Comparison of ENCODE assay signal across 16 cellular contexts in the genomic region with DNA sequence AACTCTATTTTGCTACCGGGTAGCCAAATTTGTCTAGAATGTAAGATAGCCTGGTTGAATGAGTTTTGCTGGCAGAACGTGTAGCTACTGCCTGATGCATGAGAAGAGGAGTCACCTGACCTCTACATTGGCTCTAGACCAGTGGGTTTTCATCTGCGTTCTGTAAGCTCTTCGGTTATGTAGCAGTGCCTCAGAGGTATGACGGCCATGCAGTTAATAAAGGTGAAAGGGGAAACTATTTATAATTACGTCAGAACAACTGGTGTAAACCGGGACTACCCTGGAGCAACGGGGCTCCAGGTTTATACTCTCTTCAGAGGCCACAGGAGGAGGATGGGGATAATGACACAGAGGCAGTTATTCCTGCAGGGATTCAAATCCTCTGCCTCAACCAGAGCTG.
DNase-seq lines count a peak whose midpoint lies in the region; ATAC-seq, FAIRE-seq and TF ChIP-seq lines count a peak whose summit lies in the region.
"Had no signal": no experiment of that assay in that cellular context is flagged by ENCODE, and none has a peak within 500 bp of the region (broad histone marks: within the 10 kb centered on the region; RNA-seq: fewer than 3 reads in every experiment).

No MANE protein-coding gene starts in this region.

- no peak overlapping the region for H3K9ac ChIP-seq in HCT116 (ENCODE audit: low read length)
- H3K9ac ChIP-seq in stomach smooth muscle (ENCODE audit: low read length in 2 of 2): no peak overlapping the region

- 51% methylated on average over 8 of the region's 8 CpGs for WGBS in esophagus muscularis mucosa
- 92% methylated on average over 8 of the region's 8 CpGs for WGBS in body of pancreas, 2 donors
- 85 to 94% (median 91%) methylated on average over 8 of the region's 8 CpGs for WGBS in small intestine, 3 donors

- no peak for ATAC-seq in HCT116
- no peak for ATAC-seq in body of pancreas
- ATAC-seq in GM21447 (IDR thresholded peaks at IDR 0.05; ENCODE audit: unreplicated experiment): no peak
- ATAC-seq: A549; CD8-positive, alpha-beta T cell; HepG2 had no signal

- no peaks in the 10 kb centered on the region for H4K20me1 ChIP-seq in HCT116 (ENCODE audit: insufficient read depth)

- POLR2A ChIA-PET in HCT116 (lab: Charles Lee): no interaction called here

- H3K27ac ChIP-seq in HCT116 (ENCODE audit: low read depth, low read length): no peak overlapping the region
- peak overlapping the region; percentile 37 to 51 (median 48) for H3K27ac ChIP-seq in esophagus muscularis mucosa (replicated peaks in 1 of 4)
- H3K27ac ChIP-seq in stomach smooth muscle (ENCODE audit: low read length): peak overlapping the region; percentile 73
- H3K27ac ChIP-seq in body of pancreas: peak overlapping the region in 1 of 4 donors; percentile 8
- peak overlapping the region in 1 of 2 donors; percentile 55 for H3K27ac ChIP-seq in small intestine (ENCODE audit: low read depth in 1 of 2, low read length in 1 of 2)
- H3K27ac ChIP-seq: A549 had no signal

- DNase-seq in HCT116 (ENCODE audit: low read depth, low spot score) (no peak), esophagus muscularis mucosa (ENCODE audit: extremely low spot score) (no peak), left kidney (ENCODE audit: low read depth, low spot score) (peak; percentile 14), body of pancreas (no peak), small intestine (no peak)
- DNase-seq: CD8-positive, alpha-beta T cell; COR-L47; DMS53; GF-D8; H7 had no signal

- TF ChIP-seq EP300 in esophagus muscularis mucosa (IDR thresholded peaks at IDR 0.05): no peak

- H3K36me3 ChIP-seq in HCT116 (ENCODE audit: control insufficient read depth in 1 of 2, insufficient read depth in 2 of 2, low read length in 2 of 2) (0 out of 4 replicates have a peak, but pooled peaks cover 0 to 4% of the 10 kb centered on the region in 2 experiments), esophagus muscularis mucosa (no peaks in the 10 kb centered on the region), stomach smooth muscle (ENCODE audit: control insufficient read depth in 2 of 2, insufficient read depth in 2 of 2, low read length in 2 of 2) (no peaks in the 10 kb centered on the region), body of pancreas (replicated peaks in 1 of 2; ENCODE audit: insufficient read depth in 1 of 2, low read depth in 2 of 2) (no peaks in the 10 kb centered on the region), small intestine (ENCODE audit: control insufficient read depth in 2 of 2, insufficient read depth in 2 of 2, low read length in 2 of 2) (no peaks in the 10 kb centered on the region)

- TF ChIP-seq POLR2A in HCT116 (IDR thresholded peaks at IDR 0.05; ENCODE audit: borderline replicate concordance, extremely low read depth, insufficient read depth, insufficient read length) (peak; percentile 70), esophagus muscularis mucosa (IDR thresholded peaks at IDR 0.05; ENCODE audit: low read depth) (no peak), body of pancreas (IDR thresholded peaks at IDR 0.05) (no peak)

- H3K79me2 ChIP-seq in HCT116 (ENCODE audit: insufficient read depth, low read length): no peaks in the 10 kb centered on the region

- no TSS peak for BruUV-seq in HCT116 (replicated peaks; lab: Mats Ljungman, UMichigan)

- H3K9me3 ChIP-seq in HCT116 (ENCODE audit: control insufficient read depth in 1 of 2, insufficient read depth in 1 of 2, low read depth in 1 of 2, low read length in 2 of 2): peaks cover 0 to 3% of the 10 kb centered on the region in 2 experiments; a peak in 1 of 4 replicates
- no peaks in the 10 kb centered on the region for H3K9me3 ChIP-seq in esophagus muscularis mucosa
- H3K9me3 ChIP-seq in stomach smooth muscle (ENCODE audit: control insufficient read depth in 2 of 2, low read length in 2 of 2): no peaks in the 10 kb centered on the region
- no peaks in the 10 kb centered on the region for H3K9me3 ChIP-seq in body of pancreas
- H3K9me3 ChIP-seq in small intestine (ENCODE audit: control insufficient read depth, low read depth): no peaks in the 10 kb centered on the region
- H3K9me3 ChIP-seq: A549 had no signal

- H3K4me3 ChIP-seq in HCT116 (replicated peaks in 1 of 2; ENCODE audit: low read depth in 1 of 2, low read length in 2 of 2) (no peak overlapping the region), esophagus muscularis mucosa (no peak overlapping the region), stomach smooth muscle (ENCODE audit: low read length in 2 of 2) (no peak overlapping the region), body of pancreas (no peak overlapping the region), small intestine (ENCODE audit: low read depth in 1 of 2, low read length in 2 of 2) (no peak overlapping the region)
- H3K4me3 ChIP-seq: A549 had no signal

- no peak for FAIRE-seq in small intestine (lab: Jason Lieb, UNC)
- FAIRE-seq: A549, GM19239, HepG2, HTR-8/SVneo had no signal

- H3K4me1 ChIP-seq in HCT116 (ENCODE audit: control insufficient read depth in 1 of 2, insufficient read depth in 2 of 2, low read length in 2 of 2) (peaks cover under 1 to 19% of the 10 kb centered on the region in 2 experiments; a peak in 3 of 4 replicates), esophagus muscularis mucosa (peaks cover 0 to 36% (median 22%) of the 10 kb centered on the region in 4 donors), stomach smooth muscle (ENCODE audit: control insufficient read depth, insufficient read depth, low read length) (peaks cover 7% of the 10 kb centered on the region), body of pancreas (peaks cover 7% of the 10 kb centered on the region), small intestine (ENCODE audit: control insufficient read depth in 2 of 2, insufficient read depth in 1 of 2, low read depth in 1 of 2, low read length in 1 of 2) (peaks cover 4 to 6% of the 10 kb centered on the region in 2 donors)

- no peak overlapping the region for H3K4me2 ChIP-seq in HCT116 (ENCODE audit: low read length)
- H3K4me2 ChIP-seq: A549 had no signal

- H3K27me3 ChIP-seq in HCT116 (ENCODE audit: insufficient read depth, low read length) (no peaks in the 10 kb centered on the region), esophagus muscularis mucosa (no peaks in the 10 kb centered on the region), stomach smooth muscle (ENCODE audit: control insufficient read depth in 1 of 2, insufficient read depth in 2 of 2, low read length in 2 of 2) (no peaks in the 10 kb centered on the region), body of pancreas (no peaks in the 10 kb centered on the region), small intestine (ENCODE audit: control insufficient read depth in 2 of 2, insufficient read depth in 2 of 2, low read length in 2 of 2) (no peaks in the 10 kb centered on the region)

- intact Hi-C loops in HCT116 (cut with micrococcal nuclease) (no loop called here), esophagus muscularis mucosa (cut with DNase I) (no loop called here), body of pancreas (cut with DNase I) (no loop called here)

- H3K9me2 ChIP-seq in HCT116 (ENCODE audit: insufficient read depth): no peaks in the 10 kb centered on the region

- CTCF ChIA-PET in HCT116 (lab: Charles Lee): no interaction called here

- no peak for TF ChIP-seq CTCF in HCT116 (IDR thresholded peaks at IDR 0.05 in 2 of 3, conservative IDR thresholded peaks at IDR 0.05 in 1 of 3; ENCODE audit: borderline replicate concordance in 1 of 3, insufficient read depth in 1 of 3, low read depth in 2 of 3, low read length in 2 of 3)
- TF ChIP-seq CTCF in esophagus muscularis mucosa (IDR thresholded peaks at IDR 0.05): no peak
- TF ChIP-seq CTCF in body of pancreas (IDR thresholded peaks at IDR 0.05): no peak

- RAD21 ChIA-PET in HCT116 (lab: Charles Lee; ENCODE audit: low non-redundant PET in 1 of 2, low total read pairs in 2 of 2, uncharacterized antibody in 2 of 2, unreplicated experiment in 2 of 2): no interaction called here

- TF ChIP-seq RAD21 in HCT116 (IDR thresholded peaks at IDR 0.05; ENCODE audit: low read depth): no peak

- H2AFZ ChIP-seq in HCT116 (ENCODE audit: low read depth, low read length, poor library complexity, severe bottlenecking): peak overlapping the region; percentile 13

TF ChIP-seq in HCT116, 20 proteins besides CTCF, POLR2A, EP300 and RAD21:
- no peak for TF ChIP-seq CBX3 (IDR thresholded peaks at IDR 0.05; ENCODE audit: low read depth)
- peak; percentile 51 for TF ChIP-seq TCF7L2 (IDR thresholded peaks at IDR 0.05; ENCODE audit: borderline replicate concordance, extremely low read depth, insufficient read depth, insufficient read length)
